8 cellular contexts compared by ENCODE assay signal in genomic region chr2:74261204-74261864, GRCh38.
DNase-seq lines count a peak whose midpoint lies in the region; ATAC-seq and TF ChIP-seq lines count a peak whose summit lies in the region.

No MANE protein-coding gene starts in this region.

- no peak overlapping the region for H3K4me3 Mint-ChIP-seq in nephron
- no peak overlapping the region for H3K4me3 Mint-ChIP-seq in CD4-positive, alpha-beta T cell

- no peak for ATAC-seq in GM18861 (IDR thresholded peaks at IDR 0.05; ENCODE audit: unreplicated experiment)
- no peak for ATAC-seq in CD4-positive, alpha-beta T cell (ENCODE audit: poor library complexity)

- no peaks in the 10 kb centered on the region for H3K9me3 Mint-ChIP-seq in nephron
- no peaks in the 10 kb centered on the region for H3K9me3 Mint-ChIP-seq in CD4-positive, alpha-beta T cell

- intact Hi-C loops in CD4-positive, alpha-beta T cell (cut with DNase I, micrococcal nuclease): no loop called here

- peaks cover 7% of the 10 kb centered on the region for H3K4me1 Mint-ChIP-seq in nephron
- H3K4me1 Mint-ChIP-seq in CD4-positive, alpha-beta T cell (ENCODE audit: low read depth): peaks cover 9% of the 10 kb centered on the region

- peak; percentile 59 for DNase-seq in EH (ENCODE audit: low read depth)
- peak; percentile 27 for DNase-seq in NCI-H2196 (lab: John Stamatoyannopoulos, UW; ENCODE audit: unreplicated experiment)
- DNase-seq in dermis microvascular lymphatic vessel endothelial cell (ENCODE audit: low read depth in 2 of 2): peak; percentile 3 to 24
- DNase-seq in CD4-positive, alpha-beta T cell: no peak
- DNase-seq in stimulated activated naive CD4-positive, alpha-beta T cell treated with Interleukin-2 at 50 U/mL for 16 hours (lab: John Stamatoyannopoulos, UW): no peak
- no peak for DNase-seq in stimulated activated naive CD4-positive, alpha-beta T cell (lab: John Stamatoyannopoulos, UW)

- H3K9me3 ChIP-seq in CD4-positive, alpha-beta T cell (ENCODE audit: control insufficient read depth, low read length): no peaks in the 10 kb centered on the region

- TF ChIP-seq CTCF in nephron (IDR thresholded peaks at IDR 0.05; ENCODE audit: unreplicated experiment in 3 of 3): peak; percentile 36 to 51 (median 44)
- no peak for TF ChIP-seq CTCF in CD4-positive, alpha-beta T cell (IDR thresholded peaks at IDR 0.05)

- no peaks in the 10 kb centered on the region for H3K27me3 ChIP-seq in CD4-positive, alpha-beta T cell (ENCODE audit: control insufficient read depth, insufficient read depth, low read length)

- CTCF ChIA-PET in CD4-positive, alpha-beta T cell (lab: Charles Lee): interaction anchor here (0.5 kb wide), 1 partner anchor 91 kb away, joined by 3 read pairs; no protein-coding TSS in a partner anchor

- peak overlapping the region in 2 of 3 experiments; percentile 37 to 42 for H3K27ac Mint-ChIP-seq in nephron
- H3K27ac Mint-ChIP-seq in CD4-positive, alpha-beta T cell: no peak overlapping the region

- no peak overlapping the region for H3K27ac ChIP-seq in CD4-positive, alpha-beta T cell (ENCODE audit: low read depth, low read length)

- H3K27me3 Mint-ChIP-seq in nephron (ENCODE audit: low read depth): peaks cover 4% of the 10 kb centered on the region
- H3K27me3 Mint-ChIP-seq in CD4-positive, alpha-beta T cell: no peaks in the 10 kb centered on the region

- no peaks in the 10 kb centered on the region for H3K36me3 Mint-ChIP-seq in nephron (ENCODE audit: low read depth)
- peaks cover 22% of the 10 kb centered on the region for H3K36me3 Mint-ChIP-seq in CD4-positive, alpha-beta T cell (ENCODE audit: low read depth)

- POLR2A ChIA-PET in CD4-positive, alpha-beta T cell (lab: Charles Lee): no interaction called here

Comparison
In these comparisons a context has a peak if more than half of its experiments do, and no peak if none do; other contexts are left out.
1. DNase-seq: peak in EH (single experiment), NCI-H2196 (single experiment) and dermis microvascular lymphatic vessel endothelial cell (2 of 2); none in CD4-positive, alpha-beta T cell (0 of 10), stimulated activated naive CD4-positive, alpha-beta T cell treated with Interleukin-2 at 50 U/mL for 16 hours (single experiment) and stimulated activated naive CD4-positive, alpha-beta T cell (0 of 6).